Comparison of ENCODE assay signal across 8 cellular contexts in the genomic region with DNA sequence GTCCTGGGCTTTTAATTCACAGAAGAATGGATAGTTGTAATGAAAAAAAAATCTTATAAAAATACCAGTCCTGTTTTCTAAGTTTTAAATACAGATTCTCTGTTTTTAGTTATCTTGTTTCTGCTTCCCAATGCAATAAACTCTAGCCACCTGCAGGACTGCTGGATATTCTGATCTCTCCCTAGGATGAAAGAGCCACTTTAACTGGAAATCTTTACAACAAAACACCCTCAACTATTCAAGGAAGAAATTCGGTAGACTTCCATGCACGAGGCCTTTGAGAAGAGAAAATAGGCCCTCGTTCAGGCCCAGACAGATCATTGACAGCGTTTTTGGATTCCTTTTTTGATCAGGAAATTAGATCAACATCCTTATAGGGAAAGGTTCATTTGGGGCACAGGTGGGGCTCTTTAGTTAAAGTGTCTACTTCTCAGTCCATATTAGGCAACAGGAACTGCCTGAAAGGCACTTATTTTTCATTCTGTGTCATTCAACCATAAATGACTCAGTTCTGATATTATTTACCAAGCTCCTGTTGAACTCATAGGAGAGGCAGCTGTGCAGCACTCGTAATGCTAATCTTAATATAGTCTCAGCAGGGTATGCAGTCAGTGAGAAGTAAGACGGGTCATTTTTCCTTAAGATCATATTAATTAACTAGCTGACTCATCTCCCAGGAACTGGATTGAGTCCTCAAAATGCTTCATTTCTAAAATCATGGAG.
DNase-seq lines count a peak whose midpoint lies in the region; ATAC-seq and TF ChIP-seq lines count a peak whose summit lies in the region.

No MANE protein-coding gene starts in this region.

- H3K9me3 ChIP-seq in CD4-positive, alpha-beta T cell (ENCODE audit: control insufficient read depth, low read length) = no peaks in the 10 kb centered on the region

- CTCF ChIA-PET in CD4-positive, alpha-beta T cell (lab: Charles Lee) = interaction anchor here (0.8 to 1.3 kb wide), 3 partner anchors 15 to 217 kb away, joined by 3 to 4 read pairs (median 4); no protein-coding TSS in a partner anchor

- TF ChIP-seq CTCF in CD4-positive, alpha-beta T cell (IDR thresholded peaks at IDR 0.05) = no peak
- no peak for TF ChIP-seq CTCF in brain (conservative IDR thresholded peaks at IDR 0.05)

- no peaks in the 10 kb centered on the region for H3K9me3 Mint-ChIP-seq in CD4-positive, alpha-beta T cell
- peaks cover 0 to 4% (median 3%) of the 10 kb centered on the region in 5 experiments for H3K9me3 Mint-ChIP-seq in brain

- POLR2A ChIA-PET in CD4-positive, alpha-beta T cell (lab: Charles Lee) = no interaction called here

- no peak overlapping the region for H3K4me3 Mint-ChIP-seq in CD4-positive, alpha-beta T cell
- H3K4me3 Mint-ChIP-seq in brain = no peak overlapping the region

- H3K36me3 Mint-ChIP-seq in CD4-positive, alpha-beta T cell (ENCODE audit: low read depth) = no peaks in the 10 kb centered on the region
- H3K36me3 Mint-ChIP-seq in brain = no peaks in the 10 kb centered on the region

- H3K4me1 Mint-ChIP-seq in CD4-positive, alpha-beta T cell (ENCODE audit: low read depth) = peaks cover 11% of the 10 kb centered on the region
- H3K4me1 Mint-ChIP-seq in brain = peaks cover 24% of the 10 kb centered on the region

- intact Hi-C loops in CD4-positive, alpha-beta T cell (cut with DNase I, micrococcal nuclease) = loop anchor here in 1 of 2 experiments (2.0 kb wide), 1 partner anchor 56 kb away; no protein-coding TSS in a partner anchor

- DNase-seq in CD4-positive, alpha-beta T cell = no peak
- DNase-seq in NCI-H510A treated with DMSO at 0.1 percent for 48 hours (lab: John Stamatoyannopoulos, UW) (peak; percentile 99), myocyte (ENCODE audit: low read depth) (peak; percentile 90), occipital lobe (lab: John Stamatoyannopoulos, UW) (no peak), KBM-7 (no peak)

- H3K27me3 ChIP-seq in CD4-positive, alpha-beta T cell (ENCODE audit: control insufficient read depth, insufficient read depth, low read length) = no peaks in the 10 kb centered on the region

- H3K27me3 Mint-ChIP-seq in CD4-positive, alpha-beta T cell = peaks cover 19% of the 10 kb centered on the region
- H3K27me3 Mint-ChIP-seq in brain = peaks cover 8% of the 10 kb centered on the region

- peak overlapping the region; percentile 50 for H3K27ac Mint-ChIP-seq in CD4-positive, alpha-beta T cell
- peak overlapping the region in 3 of 5 experiments; percentile 1 to 90 (median 83) for H3K27ac Mint-ChIP-seq in brain

- peak; percentile 89 for ATAC-seq in CD4-positive, alpha-beta T cell (ENCODE audit: poor library complexity)
- ATAC-seq in GM18873 (IDR thresholded peaks at IDR 0.05; ENCODE audit: low FRiP score, unreplicated experiment) = peak; percentile 77
- ATAC-seq in HG03066 (IDR thresholded peaks at IDR 0.05; ENCODE audit: low read depth, unreplicated experiment) = peak; percentile 81

- in situ Hi-C loops in KBM-7 (cut with MboI; ENCODE audit: low pct_unique_long_range_greater_than_20kb, low sequenced_read_pairs) = no loop called here

- H3K27ac ChIP-seq in CD4-positive, alpha-beta T cell (ENCODE audit: low read depth, low read length) = no peak overlapping the region

Comparison
In these comparisons a context has a peak if more than half of its experiments do, and no peak if none do; other contexts are left out.
1. DNase-seq: peak in NCI-H510A treated with DMSO at 0.1 percent for 48 hours (single experiment) and myocyte (single experiment); none in CD4-positive, alpha-beta T cell (0 of 10), occipital lobe (single experiment) and KBM-7 (single experiment).
2. Peak in every context shown above with its lines, with median percentiles within 50 percentile points of each other: ATAC-seq.